Comparison of ENCODE assay signal across 8 cellular contexts in genomic region chr2:97718051-97718882, GRCh38. TPM values are rescaled to one million over a fixed set of nuclear protein-coding genes. Genes with fewer than 3 reads are reported as not detected.
A peak's percentile ranks its signal among the peaks of the same experiment; 100 is the strongest.
DNase-seq lines count a peak whose midpoint lies in the region; ATAC-seq and TF ChIP-seq lines count a peak whose summit lies in the region.

No MANE protein-coding gene starts in this region.

- H3K4me3 Mint-ChIP-seq in activated naive CD8-positive, alpha-beta T cell, result peak overlapping the region; percentile 98
- H3K4me3 Mint-ChIP-seq in CD14-positive monocyte, result peak overlapping the region in 1 of 2 donors; percentile 54

- no peaks in the 10 kb centered on the region for H3K9me3 ChIP-seq in RWPE2 (ENCODE audit: severe bottlenecking)

- H3K27me3 ChIP-seq in RWPE2 (ENCODE audit: insufficient read depth, poor library complexity, severe bottlenecking), result no peaks in the 10 kb centered on the region

- H3K27ac Mint-ChIP-seq in activated naive CD8-positive, alpha-beta T cell, result peak overlapping the region; percentile 99
- H3K27ac Mint-ChIP-seq in CD14-positive monocyte, result peak overlapping the region in 1 of 7 donors; percentile 32

- peaks cover 75% of the 10 kb centered on the region for H3K4me1 Mint-ChIP-seq in activated naive CD8-positive, alpha-beta T cell (ENCODE audit: low read depth)
- H3K4me1 Mint-ChIP-seq in CD14-positive monocyte, result peaks cover 12% of the 10 kb centered on the region

- intact Hi-C loops in CD14-positive monocyte (cut with micrococcal nuclease), result no loop called here

- TF ChIP-seq CTCF in RWPE2 (IDR thresholded peaks at IDR 0.05; ENCODE audit: poor library complexity, severe bottlenecking), result no peak
- TF ChIP-seq CTCF in CD14-positive monocyte (IDR thresholded peaks at IDR 0.05), result no peak
- TF ChIP-seq CTCF in omental fat pad (IDR thresholded peaks at IDR 0.05), result no peak

- no peaks in the 10 kb centered on the region for H3K36me3 ChIP-seq in RWPE2 (ENCODE audit: low read depth)

- H3K36me3 Mint-ChIP-seq in activated naive CD8-positive, alpha-beta T cell, result peaks cover 24% of the 10 kb centered on the region
- H3K36me3 Mint-ChIP-seq in CD14-positive monocyte, result no peaks in the 10 kb centered on the region

- H3K27ac ChIP-seq in RWPE2 (ENCODE audit: poor library complexity, severe bottlenecking), result no peak overlapping the region

- no peaks in the 10 kb centered on the region for H3K27me3 Mint-ChIP-seq in activated naive CD8-positive, alpha-beta T cell
- H3K27me3 Mint-ChIP-seq in CD14-positive monocyte (ENCODE audit: low read depth in 3 of 3), result peaks cover 0 to 7% (median 3%) of the 10 kb centered on the region in 3 donors

- no peak overlapping the region for H3K4me3 ChIP-seq in RWPE2 (ENCODE audit: severe bottlenecking)

- DNase-seq in RWPE2 (ENCODE audit: low spot score) (no peak), CD14-positive monocyte (ENCODE audit: low spot score) (no peak), omental fat pad (ENCODE audit: low spot score) (no peak), NCI-H1092 treated with DMSO at 0.1 percent for 48 hours (lab: John Stamatoyannopoulos, UW) (no peak)
- DNase-seq in stimulated activated CD8-positive, alpha-beta memory T cell treated with anti-CD3 and anti-CD28 coated beads, Interleukin-12 subunit alpha, Interleukin-12 subunit beta, amount 100 ng/mL, for 1 hour (ENCODE audit: low read depth), result peak; percentile 60

- H3K4me1 ChIP-seq in RWPE2 (ENCODE audit: insufficient read depth, poor library complexity, severe bottlenecking), result no peaks in the 10 kb centered on the region

- ATAC-seq in GM19351 (IDR thresholded peaks at IDR 0.05; ENCODE audit: unreplicated experiment), result peak; percentile 73
- 0 out of 3 replicates have a peak, but pooled peaks have one; percentile 7 for ATAC-seq in RWPE2 (ENCODE audit: low read depth)
- ATAC-seq in GM21786 (IDR thresholded peaks at IDR 0.05; ENCODE audit: unreplicated experiment), result no peak
- no peak for ATAC-seq in omental fat pad (ENCODE audit: low FRiP score)

- no peaks in the 10 kb centered on the region for H3K9me3 Mint-ChIP-seq in activated naive CD8-positive, alpha-beta T cell (ENCODE audit: low read depth)
- peaks cover 0 to 1% (median 0%) of the 10 kb centered on the region in 7 donors for H3K9me3 Mint-ChIP-seq in CD14-positive monocyte

RNA-seq across cellular contexts. Expression of gene ZAP70, which starts 4.9 kb away (rescaled TPM):
- under 1 TPM; 0.30 to 0.38 TPM for polyA plus RNA-seq in CD14-positive monocyte
- total RNA-seq in omental fat pad, result 1 to 10 TPM; 4.1 to 9.6 (median 6.5) TPM

RNA-seq across cellular contexts. Expression of gene C2orf92, which starts 48.8 kb away (rescaled TPM):
- not detected for polyA plus RNA-seq in CD14-positive monocyte
- 10 to 100 TPM in 2 of 4 donors, 1 to 10 TPM in 2; 4.8 to 17.8 (median 10.4) TPM for total RNA-seq in omental fat pad

RNA-seq across cellular contexts. Expression of gene ACTR1B, which starts 54.4 kb away (rescaled TPM):
- 1 to 10 TPM; 8.9 to 9.9 TPM for polyA plus RNA-seq in CD14-positive monocyte
- 10 to 100 TPM; 33.2 to 96.3 (median 54.1) TPM for total RNA-seq in omental fat pad

Comparison
In these comparisons a context has a peak if more than half of its experiments do, and no peak if none do; other contexts are left out.
1. ATAC-seq: peak in GM19351 (single experiment) and RWPE2 (single experiment); none in GM21786 (single experiment) and omental fat pad (single experiment).